Comparison of ENCODE assay signal across 36 cellular contexts in genomic region chr4:57320217-57320616, GRCh38.
"Had no signal": no experiment of that assay in that cellular context is flagged by ENCODE, and none has a peak within 500 bp of the region (broad histone marks: within the 10 kb centered on the region; RNA-seq: fewer than 3 reads in every experiment).

No MANE protein-coding gene starts in this region.

- H3K4me1 Mint-ChIP-seq: activated B cell treated with CpG ODN at 0.5 μM for 24 hours; activated naive CD8-positive, alpha-beta T cell treated with anti-CD3 and anti-CD28 coated beads, Interleukin-2, amount 50 U/mL, for 24 hours; T-cell; T-helper 17 cell had no signal

- H3K9me3 Mint-ChIP-seq: activated B cell treated with CpG ODN at 0.5 μM for 24 hours; activated CD4-positive, alpha-beta memory T cell treated with anti-CD3 and anti-CD28 coated beads for 36 hours; activated naive CD4-positive, alpha-beta T cell treated with anti-CD3 and anti-CD28 coated beads for 36 hours; activated naive CD8-positive, alpha-beta T cell treated with anti-CD3 and anti-CD28 coated beads, Interleukin-2, amount 50 U/mL, for 24 hours; activated T-cell treated with anti-CD3 and anti-CD28 coated beads, Interleukin-2, amount 50 U/mL, for 4 hours; activated T-helper 1 cell treated with anti-CD3 and anti-CD28 coated beads, Interleukin-12 subunit alpha, Interleukin-12 subunit beta, Interleukin-2, Interleukin-4 antibody, amounts not matched to agents 30 ng/mL and 10 ng/mL and 1 ng/mL, durations not matched to agents 14 hours and 24 hours and 36 hours had no signal

- ATAC-seq: activated naive CD8-positive, alpha-beta T cell treated with anti-CD3 and anti-CD28 coated beads, Interleukin-2, amount 50 U/mL, for 24 hours; activated T-cell treated with anti-CD3 and anti-CD28 coated beads, Interleukin-2, amount 50 U/mL, for 4 hours; PC-3; Right ventricle myocardium inferior; SK-N-SH treated with all-trans-retinoic acid at 6 μM for 48 hours; T-cell; T-helper 17 cell had no signal

- H3K27ac Mint-ChIP-seq: activated B cell treated with CpG ODN at 0.5 μM for 24 hours; activated CD4-positive, alpha-beta memory T cell treated with anti-CD3 and anti-CD28 coated beads for 36 hours; activated naive CD4-positive, alpha-beta T cell treated with anti-CD3 and anti-CD28 coated beads for 36 hours; activated naive CD8-positive, alpha-beta T cell; activated naive CD8-positive, alpha-beta T cell treated with anti-CD3 and anti-CD28 coated beads, Interleukin-2, amount 50 U/mL, for 24 hours; activated T-helper 1 cell treated with anti-CD3 and anti-CD28 coated beads, Interleukin-12 subunit alpha, Interleukin-12 subunit beta, Interleukin-2, Interleukin-4 antibody, amounts not matched to agents 30 ng/mL and 10 ng/mL and 1 ng/mL, durations not matched to agents 14 hours and 24 hours and 36 hours; T-cell; T-helper 17 cell had no signal

- H3K36me3 ChIP-seq: Peyer's patch had no signal

- H3K4me1 ChIP-seq: Peyer's patch had no signal

- H3K27me3 ChIP-seq: Peyer's patch had no signal

- H3K4me3 ChIP-seq: Peyer's patch had no signal

- H3K9me3 ChIP-seq: Peyer's patch had no signal

- H3K27me3 Mint-ChIP-seq: activated B cell treated with CpG ODN at 0.5 μM for 24 hours; activated CD4-positive, alpha-beta memory T cell treated with anti-CD3 and anti-CD28 coated beads for 36 hours; T-helper 17 cell had no signal

- DNase-seq: activated B cell treated with CpG ODN at 0.5 μM for 24 hours; activated CD4-positive, alpha-beta memory T cell treated with anti-CD3 and anti-CD28 coated beads for 36 hours; activated CD4-positive, alpha-beta T cell treated with anti-CD3 and anti-CD28 coated beads for 4 hours; activated CD4-positive, alpha-beta T cell treated with anti-CD3 and anti-CD28 coated beads, Interleukin-2, amount 50 U/mL, for 1 hour; activated CD4-positive, CD25-positive, alpha-beta regulatory T cell treated with anti-CD3 and anti-CD28 coated beads, Interleukin-2, amount 50 U/mL, for 72 hours; activated CD8-positive, alpha-beta memory T cell treated with anti-CD3 and anti-CD28 coated beads, Interleukin-2, amount 50 U/mL, for 4 hours; activated gamma-delta T cell treated with Interleukin-2 at 50 U/mL for 16 hours; activated naive CD4-positive, alpha-beta T cell treated with anti-CD3 and anti-CD28 coated beads for 36 hours; activated naive CD8-positive, alpha-beta T cell treated with anti-CD3 and anti-CD28 coated beads, Interleukin-2, amount 50 U/mL, for 24 hours; activated T-cell treated with anti-CD3 and anti-CD28 coated beads for 4 hours; activated T-cell treated with anti-CD3 and anti-CD28 coated beads, Interleukin-2, amount 50 U/mL, for 4 hours; amniotic stem cell; aorta; NCI-H1092 treated with DMSO at 0.1 percent for 48 hours; NCI-H1417; NCI-H146; NCI-H187; NCI-H2029 treated with DMSO at 0.1 percent for 48 hours; NCI-H2107; NCI-H2171; NCI-H510A; NCI-H526; NCI-H748 treated with DMSO at 0.1 percent for 48 hours; NK-92 treated with Interleukin-12 subunit alpha and Interleukin-12 subunit beta, amount 100 ng/mL, for 24 hours; PC-3; Peyer's patch; SIG-M5; T-cell; T-helper 17 cell; T-helper 9 cell had no signal

- H3K27ac ChIP-seq: Peyer's patch, RWPE1, VCaP had no signal

- H3K4me3 Mint-ChIP-seq: activated B cell treated with CpG ODN at 0.5 μM for 24 hours; activated CD4-positive, alpha-beta memory T cell treated with anti-CD3 and anti-CD28 coated beads for 36 hours; activated naive CD4-positive, alpha-beta T cell treated with anti-CD3 and anti-CD28 coated beads for 36 hours; activated naive CD8-positive, alpha-beta T cell; activated naive CD8-positive, alpha-beta T cell treated with anti-CD3 and anti-CD28 coated beads, Interleukin-2, amount 50 U/mL, for 24 hours; activated T-cell treated with anti-CD3 and anti-CD28 coated beads, Interleukin-2, amount 50 U/mL, for 4 hours; activated T-helper 1 cell treated with anti-CD3 and anti-CD28 coated beads, Interleukin-12 subunit alpha, Interleukin-12 subunit beta, Interleukin-2, Interleukin-4 antibody, amounts not matched to agents 30 ng/mL and 10 ng/mL and 1 ng/mL, durations not matched to agents 14 hours and 24 hours and 36 hours; T-cell; T-helper 17 cell had no signal

- H3K36me3 Mint-ChIP-seq: activated CD4-positive, alpha-beta memory T cell treated with anti-CD3 and anti-CD28 coated beads for 36 hours; activated naive CD8-positive, alpha-beta T cell; T-cell had no signal
